ENCODE assay signal across 1 cellular context in genomic region chr2:208033701-208034502, GRCh38.
TF ChIP-seq lines count a peak whose summit lies in the region.

No MANE protein-coding gene starts in this region.

TF ChIP-seq in SK-N-SH treated with all-trans-retinoic acid at 6 μM for 48 hours, 23 proteins besides CTCF, POLR2A, EP300 and RAD21 (continued from another document):
- TF ChIP-seq CSRNP3 (CRISPR knock-in tag; IDR thresholded peaks at IDR 0.05) (no peak), OSR1 (CRISPR knock-in tag; IDR thresholded peaks at IDR 0.05) (no peak), ARNTL (CRISPR knock-in tag; IDR thresholded peaks at IDR 0.05; ENCODE audit: borderline replicate concordance, low read depth) (no peak), RARB (CRISPR knock-in tag; IDR thresholded peaks at IDR 0.05) (no peak), ZFP3 (CRISPR knock-in tag; IDR thresholded peaks at IDR 0.05) (no peak)
TF ChIP-seq in SK-N-SH treated with all-trans-retinoic acid at 6 μM for 48 hours: peak in this region for 0.
